Comparison of ENCODE assay signal across 31 cellular contexts in genomic region chr22:22360014-22360413, GRCh38.
A peak's percentile ranks its signal among the peaks of the same experiment; 100 is the strongest.
DNase-seq lines count a peak whose midpoint lies in the region; ATAC-seq, FAIRE-seq and TF ChIP-seq lines count a peak whose summit lies in the region.
"Had no signal": no experiment of that assay in that cellular context is flagged by ENCODE, and none has a peak within 500 bp of the region (broad histone marks: within the 10 kb centered on the region; RNA-seq: fewer than 3 reads in every experiment).

No MANE protein-coding gene starts in this region.

- no peak for TF ChIP-seq POLR2A in breast epithelium (IDR thresholded peaks at IDR 0.05)
- no peak for TF ChIP-seq POLR2A in K562 (conservative IDR thresholded peaks at IDR 0.05)

- H3K4me3 ChIP-seq in mammary epithelial cell (replicated peaks in 1 of 3; ENCODE audit: insufficient read depth in 1 of 3, low read depth in 2 of 3, low read length in 3 of 3), result no peak overlapping the region
- H3K4me3 ChIP-seq in breast epithelium, result no peak overlapping the region
- no peak overlapping the region for H3K4me3 ChIP-seq in K562
- H3K4me3 ChIP-seq: A549; BLaER1; BLaER1 treated with 17β-estradiol and CSF1 and Interleukin-3, amounts not matched to agents 10 nM and 100 nM had no signal

- H4K20me1 ChIP-seq in mammary epithelial cell (ENCODE audit: insufficient read depth, low read length), result no peaks in the 10 kb centered on the region
- peaks cover 10% of the 10 kb centered on the region; the same call in 1 of the 2 replicates for H4K20me1 ChIP-seq in K562 (replicated peaks; ENCODE audit: control insufficient read depth, insufficient read depth, low read length)
- H4K20me1 ChIP-seq: BLaER1; BLaER1 treated with 17β-estradiol and CSF1 and Interleukin-3, amounts not matched to agents 10 nM and 100 nM had no signal

- H3K9me3 ChIP-seq in mammary epithelial cell (replicated peaks; ENCODE audit: insufficient read depth, low read length), result no peaks in the 10 kb centered on the region
- H3K9me3 ChIP-seq in breast epithelium, result no peaks in the 10 kb centered on the region
- no peaks in the 10 kb centered on the region for H3K9me3 ChIP-seq in K562 (replicated peaks; ENCODE audit: control insufficient read depth, insufficient read depth, low read depth, low read length)
- H3K9me3 ChIP-seq: A549, BE2C, BLaER1, Caco-2 had no signal

- TF ChIP-seq RAD21 in K562 (CRISPR knock-in tag; conservative IDR thresholded peaks at IDR 0.05 in 1 of 2, IDR thresholded peaks at IDR 0.05 in 1 of 2), result no peak

- no peak for DNase-seq in mammary epithelial cell
- no peak for DNase-seq in breast epithelium (ENCODE audit: low spot score in 2 of 2)
- no peak for DNase-seq in K562 (ENCODE audit: extremely low read depth in 1 of 4, low spot score in 3 of 4)
- DNase-seq in A172 (ENCODE audit: low spot score), result no peak
- DNase-seq: 8988T; ACHN; AML-193; BE2C; C1 segment of cervical spinal cord; Caco-2; Calu3; CD4-positive, alpha-beta memory T cell; CD4-positive, alpha-beta T cell; CD4-positive, CD25-positive, alpha-beta regulatory T cell; CD8-positive, alpha-beta memory T cell; CD8-positive, alpha-beta T cell; COR-L47; DMS 273 treated with DMSO at 0.1 percent for 48 hours; DMS153; DMS53; DMS79; DMS79 treated with DMSO at 0.1 percent for 48 hours; DND-41; EL had no signal

- H3K4me1 ChIP-seq in mammary epithelial cell (ENCODE audit: insufficient read depth, low read length) (no peaks in the 10 kb centered on the region), breast epithelium (no peaks in the 10 kb centered on the region), K562 (replicated peaks in 1 of 2; ENCODE audit: control insufficient read depth in 2 of 2, insufficient read depth in 2 of 2, low read length in 2 of 2) (peaks cover 0 to 5% of the 10 kb centered on the region in 2 experiments; a peak in 1 of 5 replicates)
- H3K4me1 ChIP-seq: A549, BE2C, Caco-2 had no signal

- no peak overlapping the region for H3K4me2 ChIP-seq in mammary epithelial cell (ENCODE audit: insufficient read depth, low read depth, low read length)
- H3K4me2 ChIP-seq in K562 (ENCODE audit: insufficient read depth, low read length), result no peak overlapping the region
- H3K4me2 ChIP-seq: A549; BLaER1; BLaER1 treated with 17β-estradiol and CSF1 and Interleukin-3, amounts not matched to agents 10 nM and 100 nM had no signal

- H2AFZ ChIP-seq in mammary epithelial cell (ENCODE audit: low read depth, low read length) (no peak overlapping the region), K562 (ENCODE audit: low read depth, low read length) (no peak overlapping the region)

- POLR2A ChIA-PET in K562 (lab: Yijun Ruan, JAX), result interaction anchor here (0.9 kb wide), 1 partner anchor 17 kb away, joined by 3 read pairs; no protein-coding TSS in a partner anchor

- intact Hi-C loops in mammary epithelial cell (cut with micrococcal nuclease) (no loop called here), breast epithelium (cut with DNase I; ENCODE audit: low total_unique reads) (loop anchor here (10.0 kb wide), 1 partner anchor 155 kb away; no protein-coding TSS in a partner anchor), K562 (cut with micrococcal nuclease) (no loop called here)

- H3K27me3 ChIP-seq in mammary epithelial cell (ENCODE audit: insufficient read depth, low read length), result no peaks in the 10 kb centered on the region
- H3K27me3 ChIP-seq in breast epithelium, result no peaks in the 10 kb centered on the region
- H3K27me3 ChIP-seq in K562 (ENCODE audit: control insufficient read depth in 2 of 2, insufficient read depth in 2 of 2, low read length in 2 of 2), result peaks cover 7 to 18% of the 10 kb centered on the region in 2 experiments; a peak in 4 of 5 replicates
- H3K27me3 ChIP-seq: BLaER1; BLaER1 treated with 17β-estradiol and CSF1 and Interleukin-3, amounts not matched to agents 10 nM and 100 nM had no signal

- H3K79me2 ChIP-seq in mammary epithelial cell (ENCODE audit: insufficient read depth, low read length) (no peaks in the 10 kb centered on the region), K562 (ENCODE audit: control insufficient read depth, insufficient read depth, low read length) (no peaks in the 10 kb centered on the region)

- H3K9ac ChIP-seq in mammary epithelial cell (ENCODE audit: insufficient read depth, low read length) (no peak overlapping the region), K562 (ENCODE audit: insufficient read depth in 1 of 2, low read depth in 2 of 2, low read length in 2 of 2) (no peak overlapping the region)
- H3K9ac ChIP-seq: BLaER1; BLaER1 treated with 17β-estradiol and CSF1 and Interleukin-3, amounts not matched to agents 10 nM and 100 nM had no signal

- TF ChIP-seq CTCF in mammary epithelial cell (conservative IDR thresholded peaks at IDR 0.05 in 1 of 2, IDR thresholded peaks at IDR 0.05 in 1 of 2; ENCODE audit: extremely low read depth in 1 of 2, insufficient read depth in 1 of 2, low read depth in 1 of 2, low read length in 2 of 2) (no peak), breast epithelium (IDR thresholded peaks at IDR 0.05) (no peak), K562 (IDR thresholded peaks at IDR 0.05 in 2 of 3, conservative IDR thresholded peaks at IDR 0.05 in 1 of 3; ENCODE audit: insufficient read depth in 2 of 3, low read depth in 1 of 3, low read length in 3 of 3) (no peak)

- no peak for FAIRE-seq in K562 (lab: Jason Lieb, UNC)
- FAIRE-seq: A204.1, A549, D721Med had no signal

- BruUV-seq in mammary epithelial cell (replicated peaks; lab: Mats Ljungman, UMichigan) (TSS peak; percentile 89), K562 (replicated peaks; lab: Mats Ljungman, UMichigan) (no TSS peak)

- H3K27ac ChIP-seq in mammary epithelial cell (ENCODE audit: insufficient read depth, low read depth, low read length) (no peak overlapping the region), breast epithelium (no peak overlapping the region), K562 (ENCODE audit: extremely low read depth, low read depth, low read length) (no peak overlapping the region)
- H3K27ac ChIP-seq: 22Rv1; A549; BLaER1; BLaER1 treated with 17β-estradiol and CSF1 and Interleukin-3, amounts not matched to agents 10 nM and 100 nM; C4-2B had no signal

- no peaks in the 10 kb centered on the region for H3K9me1 ChIP-seq in K562 (ENCODE audit: control insufficient read depth, insufficient read depth, low read length)

- ATAC-seq in K562, result no peak
- ATAC-seq: A549; CD8-positive, alpha-beta T cell had no signal

- TF ChIP-seq EP300 in K562 (IDR thresholded peaks at IDR 0.05; ENCODE audit: low read length), result no peak

- dilution Hi-C loops in mammary epithelial cell (cut with HindIII; ENCODE audit: low sequenced_read_pairs), result no loop called here

- in situ Hi-C loops in mammary epithelial cell (cut with MboI; ENCODE audit: low sequenced_read_pairs in 2 of 2), result no loop called here
- in situ Hi-C loops in K562 (cut with MboI), result no loop called here

- CTCF ChIA-PET in mammary epithelial cell (lab: Charles Lee; ENCODE audit: low non-redundant PET), result no interaction called here
- CTCF ChIA-PET in K562 (lab: Yijun Ruan, JAX; ENCODE audit: low intra/inter-chr PET ratio), result interaction anchor here (1.0 kb wide), 1 partner anchor 20 kb away, joined by 3 read pairs; no protein-coding TSS in a partner anchor

- 50% methylated on average over 2 of the region's 2 CpGs for WGBS in mammary epithelial cell (ENCODE audit: low coverage, missing lambda C conversion rate)
- WGBS in K562 (ENCODE audit: insufficient coverage, low coverage, missing lambda C conversion rate), result 2% methylated on average over 2 of the region's 2 CpGs

- H3K36me3 ChIP-seq in mammary epithelial cell (ENCODE audit: insufficient read depth, low read length), result no peaks in the 10 kb centered on the region
- no peaks in the 10 kb centered on the region for H3K36me3 ChIP-seq in breast epithelium
- no peaks in the 10 kb centered on the region for H3K36me3 ChIP-seq in K562 (ENCODE audit: control insufficient read depth, insufficient read depth, low read length)
- H3K36me3 ChIP-seq: BE2C; BLaER1; BLaER1 treated with 17β-estradiol and CSF1 and Interleukin-3, amounts not matched to agents 10 nM and 100 nM had no signal

TF ChIP-seq in K562, 482 proteins besides CTCF, POLR2A, EP300 and RAD21 (continues in another document):
- TF ChIP-seq SRSF3 (IDR thresholded peaks at IDR 0.05; ENCODE audit: insufficient read depth, low read length) (no peak), EZH2 (IDR thresholded peaks at IDR 0.05; ENCODE audit: borderline replicate concordance, low read depth, low read length) (no peak), NKRF (IDR thresholded peaks at IDR 0.05; ENCODE audit: borderline replicate concordance) (0 out of 2 replicates have a peak, but pooled peaks have one; percentile 27), MCM7 (IDR thresholded peaks at IDR 0.05) (0 out of 4 replicates have a peak, but pooled peaks of 1 of the 2 experiments have one; percentile 12), ZNF134 (CRISPR knock-in tag; conservative IDR thresholded peaks at IDR 0.05) (no peak), GATAD2B (IDR thresholded peaks at IDR 0.05; ENCODE audit: borderline replicate concordance) (no peak), TFE3 (CRISPR knock-in tag; IDR thresholded peaks at IDR 0.05) (no peak), ARID2 (IDR thresholded peaks at IDR 0.05) (peak; percentile 22; the same call in 1 of the 2 replicates)
